13 cellular contexts compared by ENCODE assay signal in genomic region chr11:46670521-46670920, GRCh38. TPM values are rescaled to one million over a fixed set of nuclear protein-coding genes. Genes with fewer than 3 reads are reported as not detected.
DNase-seq lines count a peak whose midpoint lies in the region; ATAC-seq and TF ChIP-seq lines count a peak whose summit lies in the region.
"Not testable (repeated sequence)": the region's sequence is repeated elsewhere in the genome, so short reads cannot be mapped to it uniquely, and the experiment has no call there.
"Had no signal": no experiment of that assay in that cellular context is flagged by ENCODE, and none has a peak within 500 bp of the region (broad histone marks: within the 10 kb centered on the region; RNA-seq: fewer than 3 reads in every experiment).

No MANE protein-coding gene starts in this region.

- TF ChIP-seq POLR2A in sigmoid colon (IDR thresholded peaks at IDR 0.05); stomach (IDR thresholded peaks at IDR 0.05): not testable (repeated sequence)

- POLR2A ChIA-PET in activated CD8-positive, alpha-beta T cell treated with anti-CD3 and anti-CD28 coated beads for 36 hours (lab: Charles Lee) = interaction anchor here (1.0 to 1.5 kb wide), 2 partner anchors 11 to 41 kb away, joined by 3 read pairs; no protein-coding TSS in a partner anchor

- not testable (repeated sequence) for ATAC-seq in activated CD8-positive, alpha-beta T cell treated with anti-CD3 and anti-CD28 coated beads for 36 hours

- DNase-seq in HFFc6; SK-N-MC (ENCODE audit: low read depth, low spot score); activated CD8-positive, alpha-beta T cell treated with anti-CD3 and anti-CD28 coated beads for 36 hours; activated naive CD8-positive, alpha-beta T cell treated with anti-CD3 and anti-CD28 coated beads for 36 hours; immature natural killer cell; stomach: not testable (repeated sequence)
- DNase-seq in sigmoid colon = peak; percentile 42

- TF ChIP-seq EP300 in sigmoid colon (IDR thresholded peaks at IDR 0.05); stomach (IDR thresholded peaks at IDR 0.05): not testable (repeated sequence)

- not testable (repeated sequence) for H3K27me3 ChIP-seq in sigmoid colon, stomach

- H3K27ac ChIP-seq in SK-N-MC (peak overlapping the region; percentile 87), sigmoid colon (peak overlapping the region in 1 of 4 donors; percentile 0), stomach (peak overlapping the region in 3 of 5 donors; percentile 25 to 91 (median 45))

- CTCF ChIA-PET in activated CD8-positive, alpha-beta T cell treated with anti-CD3 and anti-CD28 coated beads for 36 hours (lab: Charles Lee) = interaction anchor here (0.8 to 2.0 kb wide), 12 partner anchors 9 to 282 kb away, joined by 3 to 8 read pairs (median 4); partner anchors contain the start of genes ARHGAP1, ATG13, HARBI1 and ZNF408

- H3K4me3 ChIP-seq in SK-N-MC, sigmoid colon, stomach: not testable (repeated sequence)

- not testable (repeated sequence) for H3K9me3 ChIP-seq in SK-N-MC (ENCODE audit: low read depth, low read length); sigmoid colon; stomach

- H3K36me3 Mint-ChIP-seq in HFFc6 (ENCODE audit: low read depth) = peaks cover 28% of the 10 kb centered on the region
- H3K36me3 Mint-ChIP-seq in activated CD8-positive, alpha-beta T cell treated with anti-CD3 and anti-CD28 coated beads for 36 hours (ENCODE audit: low read depth) = peaks cover 24% of the 10 kb centered on the region
- H3K36me3 Mint-ChIP-seq in activated naive CD8-positive, alpha-beta T cell treated with anti-CD3 and anti-CD28 coated beads for 36 hours = peaks cover 25% of the 10 kb centered on the region
- peaks cover 22 to 46% (median 27%) of the 10 kb centered on the region in 3 donors for H3K36me3 Mint-ChIP-seq in immature natural killer cell

- H3K27me3 Mint-ChIP-seq in HFFc6 (ENCODE audit: insufficient read depth); activated CD8-positive, alpha-beta T cell treated with anti-CD3 and anti-CD28 coated beads for 36 hours; activated naive CD8-positive, alpha-beta T cell treated with anti-CD3 and anti-CD28 coated beads for 36 hours: not testable (repeated sequence)
- H3K27me3 Mint-ChIP-seq in immature natural killer cell (ENCODE audit: low read depth in 3 of 3) = peaks cover 3 to 12% (median 7%) of the 10 kb centered on the region in 3 donors

- H3K27ac Mint-ChIP-seq in HFFc6 (peak overlapping the region; percentile 69; the same call in 1 of the 2 replicates), immature natural killer cell (peak overlapping the region; percentile 88 to 99 (median 94))
- peak overlapping the region; percentile 91 for H3K27ac Mint-ChIP-seq in activated CD8-positive, alpha-beta T cell treated with anti-CD3 and anti-CD28 coated beads for 36 hours
- peak overlapping the region; percentile 89 for H3K27ac Mint-ChIP-seq in activated naive CD8-positive, alpha-beta T cell treated with anti-CD3 and anti-CD28 coated beads for 36 hours

- H3K36me3 ChIP-seq in SK-N-MC (ENCODE audit: insufficient read depth, low read length) = peaks cover 55% of the 10 kb centered on the region
- H3K36me3 ChIP-seq in sigmoid colon = peaks cover 20 to 82% (median 44%) of the 10 kb centered on the region in 4 donors
- peaks cover 53 to 88% (median 87%) of the 10 kb centered on the region in 4 donors for H3K36me3 ChIP-seq in stomach

- H3K9me3 Mint-ChIP-seq in HFFc6; activated CD8-positive, alpha-beta T cell treated with anti-CD3 and anti-CD28 coated beads for 36 hours; activated naive CD8-positive, alpha-beta T cell treated with anti-CD3 and anti-CD28 coated beads for 36 hours; immature natural killer cell: not testable (repeated sequence)

- 84 to 86% methylated on average over 3 of the region's 3 CpGs for WGBS in sigmoid colon, 2 donors
- WGBS in stomach, 5 donors = 80 to 96% (median 89%) methylated on average over 3 of the region's 3 CpGs

- not testable (repeated sequence) for H3K9ac ChIP-seq in SK-N-MC (ENCODE audit: insufficient read length)

- H3K4me3 Mint-ChIP-seq in HFFc6; activated CD8-positive, alpha-beta T cell treated with anti-CD3 and anti-CD28 coated beads for 36 hours; activated naive CD8-positive, alpha-beta T cell treated with anti-CD3 and anti-CD28 coated beads for 36 hours: not testable (repeated sequence)
- peak overlapping the region in 4 of 5 donors; percentile 77 to 97 (median 84) for H3K4me3 Mint-ChIP-seq in immature natural killer cell

- H3K4me1 Mint-ChIP-seq in HFFc6 (ENCODE audit: low read depth) (peaks cover 28% of the 10 kb centered on the region), immature natural killer cell (peaks cover 59 to 65% of the 10 kb centered on the region in 2 donors)
- H3K4me1 Mint-ChIP-seq in activated CD8-positive, alpha-beta T cell treated with anti-CD3 and anti-CD28 coated beads for 36 hours (ENCODE audit: low read depth) = peaks cover 54% of the 10 kb centered on the region
- peaks cover 56% of the 10 kb centered on the region for H3K4me1 Mint-ChIP-seq in activated naive CD8-positive, alpha-beta T cell treated with anti-CD3 and anti-CD28 coated beads for 36 hours

- not testable (repeated sequence) for TF ChIP-seq CTCF in HFFc6 (IDR thresholded peaks at IDR 0.05); activated CD8-positive, alpha-beta T cell treated with anti-CD3 and anti-CD28 coated beads for 36 hours (IDR thresholded peaks at IDR 0.05); sigmoid colon (IDR thresholded peaks at IDR 0.05); stomach (IDR thresholded peaks at IDR 0.05)

- H3K4me1 ChIP-seq in sigmoid colon = peaks cover 0 to 31% (median 19%) of the 10 kb centered on the region in 4 donors
- peaks cover 13 to 75% (median 31%) of the 10 kb centered on the region in 4 donors for H3K4me1 ChIP-seq in stomach

- intact Hi-C loops in activated CD8-positive, alpha-beta T cell treated with anti-CD3 and anti-CD28 coated beads for 36 hours (cut with micrococcal nuclease); sigmoid colon (cut with DNase I); stomach (cut with DNase I; ENCODE audit: low total_unique reads): not testable (repeated sequence)

RNA-seq across cellular contexts. Expression of gene ARHGAP1, which starts 29.9 kb away (rescaled TPM):
- total RNA-seq in HFFc6 (2021; fragmentation: NEBNext Ultra II Directional; extraction: Animal tissue kit (Norgen Biotek cat#: 25700)) = 100 to 1,000 TPM; 107 to 134 (median 110) TPM
- 10 to 100 TPM; 32.7 to 34.5 TPM for total RNA-seq in activated CD8-positive, alpha-beta T cell treated with anti-CD3 and anti-CD28 coated beads for 36 hours
- 10 to 100 TPM; 45.1 to 46.8 TPM for total RNA-seq in activated naive CD8-positive, alpha-beta T cell treated with anti-CD3 and anti-CD28 coated beads for 36 hours
- polyA plus RNA-seq in immature natural killer cell (100 to 1,000 TPM in 1 of 3 donors, 10 to 100 TPM in 2; 38.6 to 104 (median 60.4) TPM), sigmoid colon (10 to 100 TPM; 25.0 to 41.2 (median 30.6) TPM), stomach (10 to 100 TPM; 21.2 to 29.3 (median 28.0) TPM)
- total RNA-seq in sigmoid colon (10 to 100 TPM; 37.5 to 78.2 (median 57.3) TPM), stomach (10 to 100 TPM; 21.1 to 82.9 (median 35.6) TPM)

RNA-seq across cellular contexts. Expression of gene ZNF408, which starts 30.3 kb away (rescaled TPM):
- 10 to 100 TPM in 1 of 6 experiments, 1 to 10 TPM in 5; 7.6 to 12.3 (median 9.0) TPM for total RNA-seq in HFFc6 (2021; fragmentation: NEBNext Ultra II Directional; extraction: Animal tissue kit (Norgen Biotek cat#: 25700))
- 1 to 10 TPM; 9.2 to 9.7 TPM for total RNA-seq in activated CD8-positive, alpha-beta T cell treated with anti-CD3 and anti-CD28 coated beads for 36 hours
- 10 to 100 TPM; 12.9 to 15.1 TPM for total RNA-seq in activated naive CD8-positive, alpha-beta T cell treated with anti-CD3 and anti-CD28 coated beads for 36 hours
- polyA plus RNA-seq in immature natural killer cell = 10 to 100 TPM in 1 of 3 donors, 1 to 10 TPM in 2; 9.1 to 14.6 (median 9.5) TPM
- total RNA-seq in sigmoid colon = 10 to 100 TPM in 2 of 4 donors, 1 to 10 TPM in 2; 4.3 to 12.8 (median 9.2) TPM
- 10 to 100 TPM in 1 of 3 donors, 1 to 10 TPM in 2; 6.2 to 10.7 (median 8.4) TPM for polyA plus RNA-seq in sigmoid colon
- total RNA-seq in stomach = 10 to 100 TPM in 2 of 5 donors, 1 to 10 TPM in 3; 5.5 to 14.6 (median 6.5) TPM
- 1 to 10 TPM; 7.2 to 8.6 (median 7.6) TPM for polyA plus RNA-seq in stomach

RNA-seq across cellular contexts. Expression of gene F2, which starts 48.5 kb away (rescaled TPM):
- total RNA-seq in HFFc6 (2021; fragmentation: NEBNext Ultra II Directional; extraction: Animal tissue kit (Norgen Biotek cat#: 25700)) = not detected
- total RNA-seq in activated CD8-positive, alpha-beta T cell treated with anti-CD3 and anti-CD28 coated beads for 36 hours = not detected
- total RNA-seq in activated naive CD8-positive, alpha-beta T cell treated with anti-CD3 and anti-CD28 coated beads for 36 hours = not detected
- not detected for polyA plus RNA-seq in immature natural killer cell
- under 1 TPM in 1 of 4 donors, not detected in 3; 0.28 TPM for total RNA-seq in sigmoid colon
- under 1 TPM in 2 of 3 donors, not detected in 1; 0.13 to 0.46 TPM for polyA plus RNA-seq in sigmoid colon
- total RNA-seq in stomach = under 1 TPM in 1 of 5 donors, not detected in 4; 0.92 TPM
- under 1 TPM in 2 of 3 donors, not detected in 1; 0.19 to 0.33 TPM for polyA plus RNA-seq in stomach
- total RNA-seq: activated B cell treated with CpG ODN at 0.5 μM for 24 hours, fibroblast of villous mesenchyme, H9, left ventricle myocardium superior, myocyte, thyroid gland had no signal

RNA-seq across cellular contexts. Expression of gene ATG13, which starts 53.2 kb away (rescaled TPM):
- total RNA-seq in HFFc6 (2021; fragmentation: NEBNext Ultra II Directional; extraction: Animal tissue kit (Norgen Biotek cat#: 25700)) = 10 to 100 TPM; 64.2 to 94.0 (median 85.3) TPM
- total RNA-seq in activated CD8-positive, alpha-beta T cell treated with anti-CD3 and anti-CD28 coated beads for 36 hours = 10 to 100 TPM; 53.4 to 61.2 TPM
- total RNA-seq in activated naive CD8-positive, alpha-beta T cell treated with anti-CD3 and anti-CD28 coated beads for 36 hours = 10 to 100 TPM; 49.2 to 51.4 TPM
- polyA plus RNA-seq in immature natural killer cell = 100 to 1,000 TPM in 2 of 3 donors, 10 to 100 TPM in 1; 67.4 to 103 (median 100) TPM
- 10 to 100 TPM; 47.7 to 96.4 (median 52.7) TPM for total RNA-seq in sigmoid colon
- polyA plus RNA-seq in sigmoid colon = 10 to 100 TPM; 27.6 to 48.5 (median 34.2) TPM
- total RNA-seq in stomach = 100 to 1,000 TPM; 103 to 286 (median 115) TPM
- polyA plus RNA-seq in stomach = 10 to 100 TPM; 17.3 to 44.5 (median 42.5) TPM

RNA-seq across cellular contexts. Expression of gene HARBI1, which starts 53.5 kb away (rescaled TPM):
- total RNA-seq in HFFc6 (2021; fragmentation: NEBNext Ultra II Directional; extraction: Animal tissue kit (Norgen Biotek cat#: 25700)) = 1 to 10 TPM; 3.8 to 5.2 (median 4.7) TPM
- total RNA-seq in activated CD8-positive, alpha-beta T cell treated with anti-CD3 and anti-CD28 coated beads for 36 hours = 1 to 10 TPM; 3.1 to 3.3 TPM
- total RNA-seq in activated naive CD8-positive, alpha-beta T cell treated with anti-CD3 and anti-CD28 coated beads for 36 hours = 1 to 10 TPM; 2.6 to 4.5 TPM
- 1 to 10 TPM; 1.3 to 9.9 (median 2.9) TPM for polyA plus RNA-seq in immature natural killer cell
- total RNA-seq in sigmoid colon = 1 to 10 TPM; 1.6 to 8.9 (median 3.8) TPM
- 1 to 10 TPM; 4.1 to 7.9 (median 4.8) TPM for polyA plus RNA-seq in sigmoid colon
- 1 to 10 TPM in 2 of 5 donors, not detected in 3; 1.0 to 3.7 TPM for total RNA-seq in stomach
- 1 to 10 TPM; 1.3 to 4.0 (median 2.3) TPM for polyA plus RNA-seq in stomach
